ENCODE assay signal across 8 cellular contexts in the genomic region with DNA sequence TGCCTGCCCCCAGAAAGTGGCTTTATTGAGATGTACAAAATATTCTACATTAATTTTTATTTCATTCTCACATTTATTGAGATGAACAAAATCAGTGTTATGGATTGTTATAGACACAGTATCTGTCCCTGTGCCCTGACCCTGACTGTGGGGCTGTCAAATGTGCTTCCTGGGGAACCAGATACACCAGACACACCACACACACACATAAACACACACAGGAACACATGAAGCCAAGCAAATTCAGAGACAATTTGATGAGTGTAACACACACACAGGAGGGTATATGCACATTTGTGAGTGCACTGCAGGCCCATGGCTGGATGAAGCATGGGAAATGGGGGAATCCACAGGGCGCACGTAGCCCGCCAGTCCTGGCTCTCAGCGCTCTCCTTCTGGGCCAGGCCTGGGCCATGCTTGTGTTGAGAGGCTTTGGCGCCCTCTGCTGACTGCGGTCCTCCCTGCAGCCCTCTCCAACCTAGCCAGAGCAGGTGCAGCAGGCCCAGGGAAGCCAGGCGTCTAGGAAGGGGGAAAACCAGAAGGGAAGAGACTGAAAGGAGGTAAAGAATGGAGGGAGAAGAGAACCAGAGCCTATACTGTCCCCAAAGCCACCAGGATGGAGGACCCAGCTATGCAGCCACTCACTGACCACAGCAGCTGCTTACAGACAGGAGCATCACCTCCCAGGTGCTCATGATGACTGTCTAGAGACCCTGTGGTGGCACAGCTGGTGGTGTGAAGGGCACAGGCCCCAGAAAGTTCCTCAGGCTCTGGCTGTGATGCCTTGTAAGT. TPM values are rescaled to one million over a fixed set of nuclear protein-coding genes. Genes with fewer than 3 reads are reported as not detected.
A peak's percentile ranks its signal among the peaks of the same experiment; 100 is the strongest.
DNase-seq lines count a peak whose midpoint lies in the region; ATAC-seq and TF ChIP-seq lines count a peak whose summit lies in the region.

No MANE protein-coding gene starts in this region.

- DNase-seq in OCI-M1 (lab: John Stamatoyannopoulos, UW): peak; percentile 79
- peak; percentile 65 for DNase-seq in activated T-cell treated with anti-CD3 and anti-CD28 coated beads for 4 hours
- DNase-seq in esophagus muscularis mucosa (ENCODE audit: extremely low spot score): peak; percentile 95
- peak; percentile 76 for DNase-seq in natural killer cell treated with Interleukin-12 subunit alpha and Interleukin-12 subunit beta and Interleukin-15 and Interleukin-18, amount 100 ng/mL, for 72 hours (ENCODE audit: low spot score)
- peak; percentile 55 for DNase-seq in stimulated activated naive B cell treated with anti-CD40 and anti-IgM and Interleukin-4, amounts not matched to agents 10 μg/mL and 1 μg/mL and 100 μg/mL, for 72 hours

- H3K4me1 Mint-ChIP-seq in natural killer cell treated with Interleukin-12 subunit alpha and Interleukin-12 subunit beta and Interleukin-15 and Interleukin-18, amount 100 ng/mL, for 72 hours (ENCODE audit: low read depth in 2 of 2): peaks cover 2 to 11% of the 10 kb centered on the region in 2 donors
- no peaks in the 10 kb centered on the region for H3K4me1 Mint-ChIP-seq in stimulated activated naive B cell treated with anti-CD40 and anti-IgM and Interleukin-4, amounts not matched to agents 10 μg/mL and 1 μg/mL and 100 μg/mL, for 72 hours

- no peak overlapping the region for H3K27ac Mint-ChIP-seq in natural killer cell treated with Interleukin-12 subunit alpha and Interleukin-12 subunit beta and Interleukin-15 and Interleukin-18, amount 100 ng/mL, for 72 hours
- H3K27ac Mint-ChIP-seq in stimulated activated naive B cell treated with anti-CD40 and anti-IgM and Interleukin-4, amounts not matched to agents 10 μg/mL and 1 μg/mL and 100 μg/mL, for 72 hours: no peak overlapping the region

- TF ChIP-seq POLR2A in esophagus muscularis mucosa (IDR thresholded peaks at IDR 0.05; ENCODE audit: low read depth): no peak

- no peak overlapping the region for H3K27ac ChIP-seq in esophagus muscularis mucosa (replicated peaks in 1 of 4)

- H3K9me3 ChIP-seq in esophagus muscularis mucosa: no peaks in the 10 kb centered on the region

- ATAC-seq in HG03439 (IDR thresholded peaks at IDR 0.05; ENCODE audit: unreplicated experiment) (peak; percentile 53), HG03571 (IDR thresholded peaks at IDR 0.05; ENCODE audit: unreplicated experiment) (no peak)
- ATAC-seq in natural killer cell treated with Interleukin-12 subunit alpha and Interleukin-12 subunit beta and Interleukin-15 and Interleukin-18, amount 100 ng/mL, for 72 hours: peak; percentile 88 to 89
- ATAC-seq in stimulated activated naive B cell treated with anti-CD40 and anti-IgM and Interleukin-4, amounts not matched to agents 10 μg/mL and 1 μg/mL and 100 μg/mL, for 72 hours (replicated peaks): peak; percentile 97 to 98

- TF ChIP-seq CTCF in GM12873 (IDR thresholded peaks at IDR 0.05; ENCODE audit: insufficient read depth, low read depth, low read length, missing control alignments) (peak; percentile 94), esophagus muscularis mucosa (IDR thresholded peaks at IDR 0.05) (peak in 2 of 3 experiments; percentile 87 to 91)

- H3K36me3 ChIP-seq in esophagus muscularis mucosa: no peaks in the 10 kb centered on the region

- no peak overlapping the region for H3K4me3 ChIP-seq in esophagus muscularis mucosa

- TF ChIP-seq EP300 in esophagus muscularis mucosa (IDR thresholded peaks at IDR 0.05): no peak

- peaks cover 0 to 2% of the 10 kb centered on the region in 2 donors for H3K27me3 Mint-ChIP-seq in natural killer cell treated with Interleukin-12 subunit alpha and Interleukin-12 subunit beta and Interleukin-15 and Interleukin-18, amount 100 ng/mL, for 72 hours
- peaks cover 27 to 35% of the 10 kb centered on the region in 2 donors for H3K27me3 Mint-ChIP-seq in stimulated activated naive B cell treated with anti-CD40 and anti-IgM and Interleukin-4, amounts not matched to agents 10 μg/mL and 1 μg/mL and 100 μg/mL, for 72 hours

- intact Hi-C loops in esophagus muscularis mucosa (cut with DNase I): loop anchor here (2.0 to 10.0 kb wide), 2 partner anchors 33 to 153 kb away; a partner anchor contains a TSS

- H3K27me3 ChIP-seq in esophagus muscularis mucosa: no peaks in the 10 kb centered on the region

- no peak overlapping the region for H3K4me3 Mint-ChIP-seq in natural killer cell treated with Interleukin-12 subunit alpha and Interleukin-12 subunit beta and Interleukin-15 and Interleukin-18, amount 100 ng/mL, for 72 hours
- H3K4me3 Mint-ChIP-seq in stimulated activated naive B cell treated with anti-CD40 and anti-IgM and Interleukin-4, amounts not matched to agents 10 μg/mL and 1 μg/mL and 100 μg/mL, for 72 hours: no peak overlapping the region

- no peaks in the 10 kb centered on the region for H3K9me3 Mint-ChIP-seq in natural killer cell treated with Interleukin-12 subunit alpha and Interleukin-12 subunit beta and Interleukin-15 and Interleukin-18, amount 100 ng/mL, for 72 hours
- H3K9me3 Mint-ChIP-seq in stimulated activated naive B cell treated with anti-CD40 and anti-IgM and Interleukin-4, amounts not matched to agents 10 μg/mL and 1 μg/mL and 100 μg/mL, for 72 hours: no peaks in the 10 kb centered on the region

- no peaks in the 10 kb centered on the region for H3K36me3 Mint-ChIP-seq in natural killer cell treated with Interleukin-12 subunit alpha and Interleukin-12 subunit beta and Interleukin-15 and Interleukin-18, amount 100 ng/mL, for 72 hours
- H3K36me3 Mint-ChIP-seq in stimulated activated naive B cell treated with anti-CD40 and anti-IgM and Interleukin-4, amounts not matched to agents 10 μg/mL and 1 μg/mL and 100 μg/mL, for 72 hours: no peaks in the 10 kb centered on the region

- peaks cover 0 to 8% (median 4%) of the 10 kb centered on the region in 4 donors for H3K4me1 ChIP-seq in esophagus muscularis mucosa

- 5% methylated on average over 7 of the region's 7 CpGs for WGBS in esophagus muscularis mucosa

RNA-seq across cellular contexts. Expression of a gene that starts 18.0 kb away (rescaled TPM):
- total RNA-seq in esophagus muscularis mucosa: 10 to 100 TPM; 19.7 to 84.3 (median 39.1) TPM
- total RNA-seq in natural killer cell treated with Interleukin-12 subunit alpha and Interleukin-12 subunit beta and Interleukin-15 and Interleukin-18, amount 100 ng/mL, for 72 hours: 1 to 10 TPM in 1 of 2 donors, under 1 TPM in 1; 0.36 to 4.3 TPM

RNA-seq across cellular contexts. Expression of a gene that starts 34.9 kb away (rescaled TPM):
- total RNA-seq in esophagus muscularis mucosa: not detected
- not detected for total RNA-seq in natural killer cell treated with Interleukin-12 subunit alpha and Interleukin-12 subunit beta and Interleukin-15 and Interleukin-18, amount 100 ng/mL, for 72 hours
